1 cellular context compared by ENCODE assay signal in genomic region chr7:151062111-151062398, GRCh38.
TF ChIP-seq lines count a peak whose summit lies in the region.

No MANE protein-coding gene starts in this region.

TF ChIP-seq in K562, 482 proteins besides CTCF, POLR2A, EP300 and RAD21 (continued from another document):
- peak; percentile 39; the same call in 1 of the 2 replicates for TF ChIP-seq ZBTB33 (CRISPR knock-in tag; IDR thresholded peaks at IDR 0.05)
- TF ChIP-seq ZBTB43 (CRISPR knock-in tag; IDR thresholded peaks at IDR 0.05): peak; percentile 87; the same call in 1 of the 2 replicates
